ENCODE assay signal across 17 cellular contexts in the genomic region with DNA sequence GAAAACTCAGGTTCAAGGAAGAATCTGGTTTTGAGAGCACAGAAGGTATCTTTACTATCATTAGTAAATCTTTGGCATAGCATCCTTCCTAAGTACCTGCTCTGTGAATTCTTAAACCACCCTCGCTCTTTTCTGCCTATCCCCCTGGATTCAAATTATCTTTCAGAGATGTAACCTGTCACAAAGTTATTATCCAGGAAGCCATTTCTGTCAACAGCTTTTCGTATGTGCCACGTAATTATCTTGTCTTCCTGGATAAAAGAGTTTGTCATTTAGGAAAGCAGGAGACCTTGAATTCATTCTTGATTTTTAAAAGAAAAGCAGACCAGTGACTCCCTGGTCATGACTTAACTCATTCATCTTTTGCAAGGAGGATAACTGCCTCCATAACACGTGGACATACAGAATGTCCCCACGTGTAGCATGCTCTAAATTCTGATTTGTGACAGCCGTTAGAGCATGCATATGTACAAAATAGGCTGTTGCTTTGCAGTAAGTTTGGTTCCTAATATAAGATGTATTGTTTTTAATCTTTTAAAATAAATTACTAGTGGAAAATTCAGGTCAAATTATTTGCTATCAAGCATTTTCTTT.
A peak's percentile ranks its signal among the peaks of the same experiment; 100 is the strongest.
DNase-seq lines count a peak whose midpoint lies in the region; ATAC-seq and TF ChIP-seq lines count a peak whose summit lies in the region.
"Had no signal": no experiment of that assay in that cellular context is flagged by ENCODE, and none has a peak within 500 bp of the region (broad histone marks: within the 10 kb centered on the region; RNA-seq: fewer than 3 reads in every experiment).

No MANE protein-coding gene starts in this region.

- no peaks in the 10 kb centered on the region for H3K9me3 Mint-ChIP-seq in activated CD4-positive, alpha-beta T cell treated with anti-CD3 and anti-CD28 coated beads, Interleukin-2, amount 10 ng/mL, durations not matched to agents 7 days and 5 days
- no peaks in the 10 kb centered on the region for H3K9me3 Mint-ChIP-seq in activated CD4-positive, alpha-beta T cell treated with anti-CD3 and anti-CD28 coated beads, Interleukin-2, amount 10 ng/mL, durations not matched to agents 24 days and 14 days
- H3K9me3 Mint-ChIP-seq in naive B cell (no peaks in the 10 kb centered on the region), type B pancreatic cell (no peaks in the 10 kb centered on the region)

- H3K4me2 ChIP-seq in BLaER1 treated with 17β-estradiol and CSF1 and Interleukin-3, amounts not matched to agents 10 nM and 100 nM: peak overlapping the region; percentile 73 to 93 (median 85)
- no peak overlapping the region for H3K4me2 ChIP-seq in OCI-LY7 (ENCODE audit: low read length)

- H3K27ac Mint-ChIP-seq in activated CD4-positive, alpha-beta T cell treated with anti-CD3 and anti-CD28 coated beads, Interleukin-2, amount 10 ng/mL, durations not matched to agents 7 days and 5 days: peak overlapping the region; percentile 71
- no peak overlapping the region for H3K27ac Mint-ChIP-seq in activated CD4-positive, alpha-beta T cell treated with anti-CD3 and anti-CD28 coated beads, Interleukin-2, amount 10 ng/mL, durations not matched to agents 24 days and 14 days
- peak overlapping the region in 2 of 6 donors; percentile 82 to 85 for H3K27ac Mint-ChIP-seq in naive B cell
- H3K27ac Mint-ChIP-seq in type B pancreatic cell: no peak overlapping the region

- peak overlapping the region; percentile 5 for H3K4me3 Mint-ChIP-seq in activated CD4-positive, alpha-beta T cell treated with anti-CD3 and anti-CD28 coated beads, Interleukin-2, amount 10 ng/mL, durations not matched to agents 7 days and 5 days
- H3K4me3 Mint-ChIP-seq in activated CD4-positive, alpha-beta T cell treated with anti-CD3 and anti-CD28 coated beads, Interleukin-2, amount 10 ng/mL, durations not matched to agents 24 days and 14 days: no peak overlapping the region
- peak overlapping the region in 6 of 8 donors; percentile 22 to 87 (median 80) for H3K4me3 Mint-ChIP-seq in naive B cell
- H3K4me3 Mint-ChIP-seq in type B pancreatic cell: no peak overlapping the region

- CTCF ChIA-PET in activated CD4-positive, alpha-beta T cell treated with anti-CD3 and anti-CD28 coated beads, Interleukin-2, amount 10 ng/mL, durations not matched to agents 7 days and 5 days (lab: Charles Lee): interaction anchor here (0.5 kb wide), 1 partner anchor 173 kb away, joined by 4 read pairs; no protein-coding TSS in a partner anchor
- CTCF ChIA-PET in OCI-LY7 (lab: Charles Lee; ENCODE audit: unreplicated experiment): no interaction called here

- H2AFZ ChIP-seq in OCI-LY7 (ENCODE audit: low read length): 0 out of 2 replicates have a peak overlapping the region, but pooled peaks have one; percentile 4

- H3K27me3 ChIP-seq in BLaER1 treated with 17β-estradiol and CSF1 and Interleukin-3, amounts not matched to agents 10 nM and 100 nM: no peaks in the 10 kb centered on the region
- H3K27me3 ChIP-seq: BE2C, SJCRH30 had no signal

- H3K27me3 Mint-ChIP-seq in activated CD4-positive, alpha-beta T cell treated with anti-CD3 and anti-CD28 coated beads, Interleukin-2, amount 10 ng/mL, durations not matched to agents 7 days and 5 days: peaks cover 2% of the 10 kb centered on the region
- peaks cover 4% of the 10 kb centered on the region for H3K27me3 Mint-ChIP-seq in activated CD4-positive, alpha-beta T cell treated with anti-CD3 and anti-CD28 coated beads, Interleukin-2, amount 10 ng/mL, durations not matched to agents 24 days and 14 days
- no peaks in the 10 kb centered on the region for H3K27me3 Mint-ChIP-seq in naive B cell
- no peaks in the 10 kb centered on the region for H3K27me3 Mint-ChIP-seq in type B pancreatic cell

- H3K9ac ChIP-seq in BLaER1 treated with 17β-estradiol and CSF1 and Interleukin-3, amounts not matched to agents 10 nM and 100 nM: peak overlapping the region; percentile 66 to 77 (median 76); a peak in 20 of 22 replicates

- no peaks in the 10 kb centered on the region for H3K36me3 Mint-ChIP-seq in activated CD4-positive, alpha-beta T cell treated with anti-CD3 and anti-CD28 coated beads, Interleukin-2, amount 10 ng/mL, durations not matched to agents 7 days and 5 days (ENCODE audit: low read depth)
- H3K36me3 Mint-ChIP-seq in activated CD4-positive, alpha-beta T cell treated with anti-CD3 and anti-CD28 coated beads, Interleukin-2, amount 10 ng/mL, durations not matched to agents 24 days and 14 days (ENCODE audit: low read depth): no peaks in the 10 kb centered on the region
- H3K36me3 Mint-ChIP-seq in naive B cell (no peaks in the 10 kb centered on the region), type B pancreatic cell (peaks cover 22% of the 10 kb centered on the region)

- peaks cover 53 to 77% (median 72%) of the 10 kb centered on the region in 10 experiments for H3K4me1 ChIP-seq in BLaER1 treated with 17β-estradiol and CSF1 and Interleukin-3, amounts not matched to agents 10 nM and 100 nM
- H3K4me1 ChIP-seq in OCI-LY7 (ENCODE audit: insufficient read depth, low read length, poor library complexity, severe bottlenecking): peaks cover 15% of the 10 kb centered on the region
- H3K4me1 ChIP-seq: SJCRH30 had no signal

- H3K27ac ChIP-seq in BLaER1 treated with 17β-estradiol and CSF1 and Interleukin-3, amounts not matched to agents 10 nM and 100 nM: peak overlapping the region; percentile 77 to 92 (median 90); a peak in 21 of 22 replicates
- no peak overlapping the region for H3K27ac ChIP-seq in OCI-LY7 (ENCODE audit: low read depth, low read length, poor library complexity, severe bottlenecking)
- H3K27ac ChIP-seq: SJCRH30 had no signal

- peaks cover 0 to 50% (median 0%) of the 10 kb centered on the region in 11 experiments; a peak in 4 of 22 replicates for H4K20me1 ChIP-seq in BLaER1 treated with 17β-estradiol and CSF1 and Interleukin-3, amounts not matched to agents 10 nM and 100 nM
- H4K20me1 ChIP-seq in OCI-LY7 (ENCODE audit: insufficient read depth, low read length): no peaks in the 10 kb centered on the region

- peaks cover 22% of the 10 kb centered on the region for H3K4me1 Mint-ChIP-seq in activated CD4-positive, alpha-beta T cell treated with anti-CD3 and anti-CD28 coated beads, Interleukin-2, amount 10 ng/mL, durations not matched to agents 7 days and 5 days
- peaks cover 8% of the 10 kb centered on the region for H3K4me1 Mint-ChIP-seq in activated CD4-positive, alpha-beta T cell treated with anti-CD3 and anti-CD28 coated beads, Interleukin-2, amount 10 ng/mL, durations not matched to agents 24 days and 14 days
- H3K4me1 Mint-ChIP-seq in naive B cell (peaks cover 44 to 64% (median 54%) of the 10 kb centered on the region in 3 donors), type B pancreatic cell (ENCODE audit: unreplicated experiment) (peaks cover 4% of the 10 kb centered on the region)

- H3K79me2 ChIP-seq in OCI-LY7 (ENCODE audit: insufficient read depth, low read depth, low read length): no peaks in the 10 kb centered on the region

- peak overlapping the region in 8 of 10 experiments; percentile 20 to 61 (median 26); a peak in 13 of 20 replicates for H3K4me3 ChIP-seq in BLaER1 treated with 17β-estradiol and CSF1 and Interleukin-3, amounts not matched to agents 10 nM and 100 nM
- no peak overlapping the region for H3K4me3 ChIP-seq in OCI-LY7 (ENCODE audit: low read depth, low read length, poor library complexity, severe bottlenecking)
- H3K4me3 ChIP-seq: SJCRH30 had no signal

- POLR2A ChIA-PET in activated CD4-positive, alpha-beta T cell treated with anti-CD3 and anti-CD28 coated beads, Interleukin-2, amount 10 ng/mL, durations not matched to agents 7 days and 5 days (lab: Charles Lee): no interaction called here
- POLR2A ChIA-PET in OCI-LY7 (lab: Charles Lee): no interaction called here

- intact Hi-C loops in activated CD4-positive, alpha-beta T cell treated with anti-CD3 and anti-CD28 coated beads, Interleukin-2, amount 10 ng/mL, durations not matched to agents 24 days and 14 days (cut with micrococcal nuclease): no loop called here
- intact Hi-C loops in OCI-LY7 (cut with micrococcal nuclease; ENCODE audit: unreplicated experiment): no loop called here

- TF ChIP-seq CTCF in OCI-LY7 (conservative IDR thresholded peaks at IDR 0.05; ENCODE audit: low read length): no peak
- no peak for TF ChIP-seq CTCF in type B pancreatic cell (conservative IDR thresholded peaks at IDR 0.05)

- no peak for ATAC-seq in naive B cell (ENCODE audit: low read depth in 2 of 2)
- no peak for ATAC-seq in GM18909 (IDR thresholded peaks at IDR 0.05; ENCODE audit: poor library complexity, unreplicated experiment)

- no peak for DNase-seq in activated CD4-positive, alpha-beta T cell treated with anti-CD3 and anti-CD28 coated beads, Interleukin-2, amount 10 ng/mL, durations not matched to agents 7 days and 5 days
- DNase-seq in activated CD4-positive, alpha-beta T cell treated with anti-CD3 and anti-CD28 coated beads, Interleukin-2, amount 10 ng/mL, durations not matched to agents 24 days and 14 days: no peak
- DNase-seq in OCI-LY7 (ENCODE audit: low spot score) (no peak), naive B cell (no peak), type B pancreatic cell (ENCODE audit: extremely low spot score, unreplicated experiment) (no peak)
- no peak for DNase-seq in activated effector memory CD4-positive, alpha-beta T cell treated with Interleukin-2 at 50 U/mL for 16 hours
- DNase-seq: BE2C, DMS79, MM.1S, NCI-H1092, NCI-H1436 treated with DMSO at 0.1 percent for 48 hours, NCI-H2029, NCI-H2171 treated with DMSO at 0.1 percent for 48 hours, NCI-H510A, SJCRH30 had no signal

- H3K36me3 ChIP-seq in BLaER1 treated with 17β-estradiol and CSF1 and Interleukin-3, amounts not matched to agents 10 nM and 100 nM: peaks cover 52 to 85% (median 67%) of the 10 kb centered on the region in 11 experiments
- H3K36me3 ChIP-seq in OCI-LY7 (ENCODE audit: insufficient read depth, low read length): no peaks in the 10 kb centered on the region

- H3K9me2 ChIP-seq in OCI-LY7 (ENCODE audit: insufficient read depth, low read length): no peaks in the 10 kb centered on the region

- no TSS peak for BruUV-seq in OCI-LY7 (replicated peaks; lab: Mats Ljungman, UMichigan)

- no peaks in the 10 kb centered on the region for H3K9me3 ChIP-seq in BLaER1 treated with 17β-estradiol and CSF1 and Interleukin-3, amounts not matched to agents 10 nM and 100 nM (replicated peaks in 1 of 11)
- H3K9me3 ChIP-seq in OCI-LY7 (ENCODE audit: low read length): no peaks in the 10 kb centered on the region
- H3K9me3 ChIP-seq: BE2C, SJCRH30 had no signal

Comparison
In these comparisons a context has a peak if more than half of its experiments do, and no peak if none do; other contexts are left out.
1. H3K4me3 Mint-ChIP-seq: peak in activated CD4-positive, alpha-beta T cell treated with anti-CD3 and anti-CD28 coated beads, Interleukin-2, amount 10 ng/mL, durations not matched to agents 7 days and 5 days (single experiment) and naive B cell (6 of 8); none in activated CD4-positive, alpha-beta T cell treated with anti-CD3 and anti-CD28 coated beads, Interleukin-2, amount 10 ng/mL, durations not matched to agents 24 days and 14 days (single experiment) and type B pancreatic cell (single experiment).